ENCODE assay signal across 20 cellular contexts in the genomic region with DNA sequence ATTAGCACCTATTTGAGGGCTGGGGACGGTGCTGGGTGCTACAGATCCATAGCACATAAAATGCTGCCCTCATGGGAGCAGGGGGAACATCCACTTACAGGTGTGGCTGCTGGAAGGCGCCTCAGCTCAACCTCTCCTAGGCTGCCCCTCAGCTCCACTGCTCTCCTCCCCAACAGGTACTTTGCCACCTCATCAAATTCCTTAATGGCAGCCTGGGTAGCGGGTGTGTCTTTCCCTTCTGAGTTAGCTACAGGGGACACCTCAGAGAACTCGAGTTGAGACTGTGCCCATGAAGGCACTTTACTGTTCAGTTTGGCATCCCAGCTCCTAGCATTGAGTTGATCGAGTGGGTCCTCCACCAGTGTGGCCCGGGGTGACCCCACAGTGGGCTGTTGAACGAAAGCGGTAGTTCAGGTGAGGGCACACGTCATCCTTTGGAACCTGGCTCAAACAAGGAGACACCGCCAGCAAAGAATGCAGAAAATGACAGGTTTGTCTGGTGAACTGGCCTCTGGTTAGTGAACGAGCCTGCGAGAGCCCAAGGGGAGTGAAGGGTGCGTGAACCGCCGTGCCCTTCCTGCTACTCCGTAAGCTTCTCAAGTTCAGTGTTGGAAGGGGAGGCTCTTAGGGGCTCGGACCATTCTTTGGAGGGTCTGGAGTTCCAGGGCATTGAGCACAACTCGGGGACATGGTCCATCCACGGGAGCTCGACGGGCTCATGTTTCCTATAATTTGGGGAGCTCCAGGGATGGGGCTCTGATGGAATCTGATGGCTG.
"Had no signal": no experiment of that assay in that cellular context is flagged by ENCODE, and none has a peak within 500 bp of the region (broad histone marks: within the 10 kb centered on the region; RNA-seq: fewer than 3 reads in every experiment).

No MANE protein-coding gene starts in this region.

- H3K36me3 ChIP-seq: neutrophil, transverse colon had no signal

- H3K4me3 Mint-ChIP-seq: activated B cell treated with CpG ODN at 0.5 μM for 24 hours; activated CD8-positive, alpha-beta T cell treated with anti-CD3 and anti-CD28 coated beads, Interleukin-2, amount 10 ng/mL, durations not matched to agents 7 days and 5 days; activated naive CD8-positive, alpha-beta T cell treated with anti-CD3 and anti-CD28 coated beads for 36 hours; T-helper 2 cell treated with Interferon-gamma antibody and Interleukin-4, amounts not matched to agents 5 μg/mL and 100 μg/mL, for 36 hours had no signal

- H3K4me3 ChIP-seq: body of pancreas, lung, transverse colon had no signal

- ATAC-seq: activated CD8-positive, alpha-beta T cell treated with anti-CD3 and anti-CD28 coated beads, Interleukin-2, amount 10 ng/mL, durations not matched to agents 7 days and 5 days; body of pancreas; left colon had no signal

- H3K9me3 Mint-ChIP-seq: activated B cell treated with CpG ODN at 0.5 μM for 24 hours; activated naive CD8-positive, alpha-beta T cell treated with anti-CD3 and anti-CD28 coated beads for 36 hours; T-helper 2 cell treated with Interferon-gamma antibody and Interleukin-4, amounts not matched to agents 5 μg/mL and 100 μg/mL, for 36 hours had no signal

- H3K27me3 ChIP-seq: body of pancreas had no signal

- H3K27ac ChIP-seq: body of pancreas, neutrophil, transverse colon had no signal

- H3K27ac Mint-ChIP-seq: activated B cell treated with CpG ODN at 0.5 μM for 24 hours; activated CD8-positive, alpha-beta T cell treated with anti-CD3 and anti-CD28 coated beads, Interleukin-2, amount 10 ng/mL, durations not matched to agents 7 days and 5 days; activated naive CD8-positive, alpha-beta T cell treated with anti-CD3 and anti-CD28 coated beads for 36 hours; T-helper 2 cell treated with Interferon-gamma antibody and Interleukin-4, amounts not matched to agents 5 μg/mL and 100 μg/mL, for 36 hours had no signal

- H3K9me3 ChIP-seq: body of pancreas, neutrophil, transverse colon had no signal

- DNase-seq: activated B cell treated with CpG ODN at 0.5 μM for 24 hours; activated CD4-positive, alpha-beta T cell treated with anti-CD3 and anti-CD28 coated beads for 48 hours; activated CD8-positive, alpha-beta memory T cell treated with anti-CD3 and anti-CD28 coated beads, Interleukin-2, amount 50 U/mL, for 4 hours; activated CD8-positive, alpha-beta T cell treated with anti-CD3 and anti-CD28 coated beads, Interleukin-2, amount 10 ng/mL, durations not matched to agents 7 days and 5 days; activated naive CD8-positive, alpha-beta T cell treated with anti-CD3 and anti-CD28 coated beads for 36 hours; activated T-cell treated with anti-CD3 and anti-CD28 coated beads, Interleukin-2, amount 50 U/mL, for 48 hours; amygdala; body of pancreas; caudate nucleus; foreskin melanocyte; left colon; midbrain; stimulated activated CD4-positive, alpha-beta T cell treated with anti-CD3 and anti-CD28 coated beads, Interleukin-15, amount 100 ng/mL, for 24 hours; stimulated activated CD4-positive, alpha-beta T cell treated with anti-CD3 and anti-CD28 coated beads, Interleukin-4, amount 100 ng/mL, for 1 hour; stimulated activated naive CD4-positive, alpha-beta T cell; substantia nigra; transverse colon had no signal
